Comparison of ENCODE assay signal across 11 cellular contexts in the genomic region with DNA sequence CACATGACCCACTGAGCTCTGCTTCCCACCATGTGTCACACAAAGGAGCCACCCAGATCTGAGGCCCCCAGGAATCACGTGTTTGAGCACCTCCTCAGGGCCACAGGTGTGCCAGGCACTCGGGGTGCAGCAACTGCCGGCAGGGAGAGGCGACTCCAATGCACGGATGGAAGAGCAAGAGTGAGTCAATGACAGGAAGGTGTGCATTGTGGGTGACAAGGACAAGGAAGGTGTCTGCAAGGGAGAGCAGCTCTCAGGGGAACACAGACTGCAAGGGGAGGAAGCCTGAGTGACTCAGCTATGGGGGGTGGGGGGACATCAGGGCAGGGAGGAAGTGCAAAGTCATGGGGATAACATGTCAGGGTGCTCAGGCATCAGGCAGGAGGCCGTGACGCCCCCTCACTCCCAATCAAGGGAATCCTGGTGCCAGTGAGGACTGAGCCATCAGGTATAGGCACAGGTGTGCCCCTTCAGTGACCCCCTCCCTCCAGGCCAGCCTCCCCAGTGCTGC.
DNase-seq lines count a peak whose midpoint lies in the region; ATAC-seq and TF ChIP-seq lines count a peak whose summit lies in the region.
"Had no signal": no experiment of that assay in that cellular context is flagged by ENCODE, and none has a peak within 500 bp of the region (broad histone marks: within the 10 kb centered on the region; RNA-seq: fewer than 3 reads in every experiment).

No MANE protein-coding gene starts in this region.

- H3K9ac ChIP-seq in SK-N-SH = no peak overlapping the region
- H3K9ac ChIP-seq: KMS-11 had no signal

- POLR2A ChIA-PET in SK-N-SH (lab: Yijun Ruan, JAX) = no interaction called here

- DNase-seq in SK-N-SH (no peak), SW480 (ENCODE audit: low spot score) (peak; percentile 8), choroid plexus epithelial cell (ENCODE audit: low read depth) (peak; percentile 11), RPMI8226 (no peak)
- peak; percentile 32 for DNase-seq in stimulated activated CD8-positive, alpha-beta memory T cell treated with anti-CD3 and anti-CD28 coated beads, Interleukin-7, amount 100 ng/mL, for 24 hours (ENCODE audit: low read depth)
- DNase-seq: effector CD4-positive, alpha-beta T cell; SW 1271 had no signal

- TF ChIP-seq RAD21 in SK-N-SH (IDR thresholded peaks at IDR 0.05; ENCODE audit: low read length) = no peak

- H3K4me1 ChIP-seq in SK-N-SH (ENCODE audit: control insufficient read depth in 1 of 2, insufficient read depth in 2 of 2, low read depth in 1 of 2, low read length in 1 of 2) = no peaks in the 10 kb centered on the region

- H4K20me1 ChIP-seq in SK-N-SH (ENCODE audit: insufficient read depth) = no peaks in the 10 kb centered on the region

- no peak for TF ChIP-seq EP300 in SK-N-SH (IDR thresholded peaks at IDR 0.05; ENCODE audit: borderline replicate concordance in 1 of 2, low read depth in 1 of 2, low read length in 1 of 2)

- no peaks in the 10 kb centered on the region for H3K79me2 ChIP-seq in SK-N-SH (ENCODE audit: insufficient read depth)

- TF ChIP-seq CTCF in SK-N-SH (IDR thresholded peaks at IDR 0.05) (no peak), choroid plexus epithelial cell (conservative IDR thresholded peaks at IDR 0.05; ENCODE audit: low read depth, low read length) (no peak)

- H2AFZ ChIP-seq in SK-N-SH (ENCODE audit: low read depth) = 0 out of 2 replicates have a peak overlapping the region, but pooled peaks have one; percentile 22

- no peak overlapping the region; the same call in 1 of the 2 replicates for H3K4me2 ChIP-seq in SK-N-SH
- H3K4me2 ChIP-seq: KMS-11 had no signal

- CTCF ChIA-PET in SK-N-SH (lab: Yijun Ruan, JAX) = interaction anchor here (0.9 kb wide), 1 partner anchor 67 kb away, joined by 3 read pairs; a partner anchor contains a TSS

- H3K27ac ChIP-seq in SK-N-SH (ENCODE audit: low read depth in 2 of 2, low read length in 1 of 2) = no peak overlapping the region
- H3K27ac ChIP-seq: KMS-11 had no signal

- H3K27me3 ChIP-seq in SK-N-SH (ENCODE audit: insufficient read depth) = no peaks in the 10 kb centered on the region; the same call in 1 of the 2 replicates

- no peak overlapping the region for H3K4me3 ChIP-seq in SK-N-SH (ENCODE audit: low read depth in 2 of 2, low read length in 1 of 2)
- no peak overlapping the region for H3K4me3 ChIP-seq in choroid plexus epithelial cell (ENCODE audit: low read depth, low read length)

- no peaks in the 10 kb centered on the region for H3F3A ChIP-seq in SK-N-SH (replicated peaks; ENCODE audit: insufficient read depth)

- H3K9me3 ChIP-seq in SK-N-SH = no peaks in the 10 kb centered on the region

- ATAC-seq in SK-N-SH treated with all-trans-retinoic acid at 6 μM for 48 hours (no peak), HG03135 (IDR thresholded peaks at IDR 0.05; ENCODE audit: unreplicated experiment) (no peak), HG03159 (IDR thresholded peaks at IDR 0.05; ENCODE audit: unreplicated experiment) (no peak)

- H3K9me2 ChIP-seq in SK-N-SH = no peaks in the 10 kb centered on the region

- no peaks in the 10 kb centered on the region for H3K36me3 ChIP-seq in SK-N-SH (replicated peaks in 1 of 2; ENCODE audit: control insufficient read depth in 1 of 2, insufficient read depth in 2 of 2, low read length in 1 of 2)

- 67% methylated on average over 5 of the region's 7 CpGs for WGBS in SK-N-SH (ENCODE audit: low lambda C conversion rate)

TF ChIP-seq in SK-N-SH, 30 proteins besides CTCF, POLR2A, EP300 and RAD21:
- TF ChIP-seq, protein P1, sequence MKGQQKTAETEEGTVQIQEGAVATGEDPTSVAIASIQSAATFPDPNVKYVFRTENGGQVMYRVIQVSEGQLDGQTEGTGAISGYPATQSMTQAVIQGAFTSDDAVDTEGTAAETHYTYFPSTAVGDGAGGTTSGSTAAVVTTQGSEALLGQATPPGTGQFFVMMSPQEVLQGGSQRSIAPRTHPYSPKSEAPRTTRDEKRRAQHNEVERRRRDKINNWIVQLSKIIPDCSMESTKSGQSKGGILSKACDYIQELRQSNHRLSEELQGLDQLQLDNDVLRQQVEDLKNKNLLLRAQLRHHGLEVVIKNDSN (IDR thresholded peaks at IDR 0.05; ENCODE audit: borderline replicate concordance, low read depth) = no peak
- TF ChIP-seq FOXJ3 (CRISPR knock-in tag; IDR thresholded peaks at IDR 0.05) (no peak), TEAD4 (IDR thresholded peaks at IDR 0.05; ENCODE audit: borderline replicate concordance, insufficient read depth) (no peak), SIN3A (IDR thresholded peaks at IDR 0.05; ENCODE audit: borderline replicate concordance, low read depth, low read length) (no peak), TAF1 (IDR thresholded peaks at IDR 0.05; ENCODE audit: borderline replicate concordance, low read depth, low read length) (no peak), POLR2AphosphoS5 (IDR thresholded peaks at IDR 0.05; ENCODE audit: low read depth, low read length) (no peak), MEF2A (IDR thresholded peaks at IDR 0.05; ENCODE audit: borderline replicate concordance, low read depth) (no peak)
- TF ChIP-seq, protein P2, sequence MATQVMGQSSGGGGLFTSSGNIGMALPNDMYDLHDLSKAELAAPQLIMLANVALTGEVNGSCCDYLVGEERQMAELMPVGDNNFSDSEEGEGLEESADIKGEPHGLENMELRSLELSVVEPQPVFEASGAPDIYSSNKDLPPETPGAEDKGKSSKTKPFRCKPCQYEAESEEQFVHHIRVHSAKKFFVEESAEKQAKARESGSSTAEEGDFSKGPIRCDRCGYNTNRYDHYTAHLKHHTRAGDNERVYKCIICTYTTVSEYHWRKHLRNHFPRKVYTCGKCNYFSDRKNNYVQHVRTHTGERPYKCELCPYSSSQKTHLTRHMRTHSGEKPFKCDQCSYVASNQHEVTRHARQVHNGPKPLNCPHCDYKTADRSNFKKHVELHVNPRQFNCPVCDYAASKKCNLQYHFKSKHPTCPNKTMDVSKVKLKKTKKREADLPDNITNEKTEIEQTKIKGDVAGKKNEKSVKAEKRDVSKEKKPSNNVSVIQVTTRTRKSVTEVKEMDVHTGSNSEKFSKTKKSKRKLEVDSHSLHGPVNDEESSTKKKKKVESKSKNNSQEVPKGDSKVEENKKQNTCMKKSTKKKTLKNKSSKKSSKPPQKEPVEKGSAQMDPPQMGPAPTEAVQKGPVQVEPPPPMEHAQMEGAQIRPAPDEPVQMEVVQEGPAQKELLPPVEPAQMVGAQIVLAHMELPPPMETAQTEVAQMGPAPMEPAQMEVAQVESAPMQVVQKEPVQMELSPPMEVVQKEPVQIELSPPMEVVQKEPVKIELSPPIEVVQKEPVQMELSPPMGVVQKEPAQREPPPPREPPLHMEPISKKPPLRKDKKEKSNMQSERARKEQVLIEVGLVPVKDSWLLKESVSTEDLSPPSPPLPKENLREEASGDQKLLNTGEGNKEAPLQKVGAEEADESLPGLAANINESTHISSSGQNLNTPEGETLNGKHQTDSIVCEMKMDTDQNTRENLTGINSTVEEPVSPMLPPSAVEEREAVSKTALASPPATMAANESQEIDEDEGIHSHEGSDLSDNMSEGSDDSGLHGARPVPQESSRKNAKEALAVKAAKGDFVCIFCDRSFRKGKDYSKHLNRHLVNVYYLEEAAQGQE (IDR thresholded peaks at IDR 0.05; ENCODE audit: low read depth, low read length) = no peak

TF ChIP-seq in SK-N-SH treated with all-trans-retinoic acid at 6 μM for 48 hours, 23 proteins besides CTCF, POLR2A, EP300 and RAD21:
- no peak for TF ChIP-seq ESRRG (CRISPR knock-in tag; IDR thresholded peaks at IDR 0.05)
- TF ChIP-seq PPARA (CRISPR knock-in tag; IDR thresholded peaks at IDR 0.05; ENCODE audit: borderline replicate concordance) = no peak
- no peak for TF ChIP-seq ISL1 (CRISPR knock-in tag; IDR thresholded peaks at IDR 0.05)
- no peak for TF ChIP-seq ARNTL (CRISPR knock-in tag; IDR thresholded peaks at IDR 0.05; ENCODE audit: borderline replicate concordance, low read depth)
- no peak for TF ChIP-seq OSR1 (CRISPR knock-in tag; IDR thresholded peaks at IDR 0.05)

Comparison
In these comparisons a context has a peak if more than half of its experiments do, and no peak if none do; other contexts are left out.
1. DNase-seq: peak in SW480 (single experiment), choroid plexus epithelial cell (single experiment) and stimulated activated CD8-positive, alpha-beta memory T cell treated with anti-CD3 and anti-CD28 coated beads, Interleukin-7, amount 100 ng/mL, for 24 hours (single experiment); none in SK-N-SH (single experiment) and RPMI8226 (single experiment).